ENCODE assay signal across 8 cellular contexts in genomic region chr5:69334793-69335268, GRCh38. TPM values are rescaled to one million over a fixed set of nuclear protein-coding genes. Genes with fewer than 3 reads are reported as not detected.
A peak's percentile ranks its signal among the peaks of the same experiment; 100 is the strongest.
DNase-seq lines count a peak whose midpoint lies in the region; ATAC-seq and TF ChIP-seq lines count a peak whose summit lies in the region.

No MANE protein-coding gene starts in this region.

- no peaks in the 10 kb centered on the region for H3K27me3 Mint-ChIP-seq in T-helper 1 cell treated with Interleukin-12 subunit alpha and Interleukin-12 subunit beta and Interleukin-4 antibody, amounts not matched to agents 30 μg/mL and 1 μg/mL, for 36 hours (ENCODE audit: low read depth)

- H3K4me1 ChIP-seq in adipocyte (ENCODE audit: control insufficient read depth, insufficient read depth, low read length) = peaks cover 13% of the 10 kb centered on the region
- peaks cover 24% of the 10 kb centered on the region for H3K4me1 ChIP-seq in left ventricle myocardium inferior

- H3K27me3 ChIP-seq in adipocyte (replicated peaks; ENCODE audit: control insufficient read depth, insufficient read depth, low read length) = no peaks in the 10 kb centered on the region
- no peaks in the 10 kb centered on the region for H3K27me3 ChIP-seq in left ventricle myocardium inferior (ENCODE audit: low read depth)

- H3K36me3 ChIP-seq in adipocyte (ENCODE audit: control insufficient read depth, insufficient read depth, low read length, severe bottlenecking) (no peaks in the 10 kb centered on the region), left ventricle myocardium inferior (no peaks in the 10 kb centered on the region)

- peaks cover 3% of the 10 kb centered on the region for H3K9me3 Mint-ChIP-seq in T-helper 1 cell treated with Interleukin-12 subunit alpha and Interleukin-12 subunit beta and Interleukin-4 antibody, amounts not matched to agents 30 μg/mL and 1 μg/mL, for 36 hours

- no peak for ATAC-seq in HG03432 (IDR thresholded peaks at IDR 0.05; ENCODE audit: unreplicated experiment)

- H3K4me3 ChIP-seq in adipocyte (ENCODE audit: low read length) = no peak overlapping the region
- peak overlapping the region; percentile 38 for H3K4me3 ChIP-seq in left ventricle myocardium inferior

- H3K9ac ChIP-seq in adipocyte (ENCODE audit: low read length) = no peak overlapping the region

- DNase-seq in DMS53 (lab: John Stamatoyannopoulos, UW) (peak; percentile 95), H4 (ENCODE audit: low spot score) (peak; percentile 67), NCI-H1092 treated with DMSO at 0.1 percent for 48 hours (lab: John Stamatoyannopoulos, UW) (peak; percentile 64), adipocyte (ENCODE audit: low read depth) (peak; percentile 91), left ventricle myocardium inferior (peak; percentile 88), renal cortical epithelial cell (ENCODE audit: low read depth) (peak; percentile 61)

- intact Hi-C loops in left ventricle myocardium inferior (cut with micrococcal nuclease) = no loop called here

- H3K4me1 Mint-ChIP-seq in T-helper 1 cell treated with Interleukin-12 subunit alpha and Interleukin-12 subunit beta and Interleukin-4 antibody, amounts not matched to agents 30 μg/mL and 1 μg/mL, for 36 hours (ENCODE audit: low read depth) = peaks cover 14% of the 10 kb centered on the region

- peak overlapping the region; percentile 28 for H3K27ac Mint-ChIP-seq in T-helper 1 cell treated with Interleukin-12 subunit alpha and Interleukin-12 subunit beta and Interleukin-4 antibody, amounts not matched to agents 30 μg/mL and 1 μg/mL, for 36 hours

- H3K27ac ChIP-seq in left ventricle myocardium inferior (replicated peaks) = peak overlapping the region; percentile 58

- H3K9me3 ChIP-seq in adipocyte (ENCODE audit: control insufficient read depth, low read length) = no peaks in the 10 kb centered on the region
- H3K9me3 ChIP-seq in left ventricle myocardium inferior (replicated peaks) = no peaks in the 10 kb centered on the region

- peak; percentile 86 for TF ChIP-seq CTCF in left ventricle myocardium inferior (IDR thresholded peaks at IDR 0.05; ENCODE audit: borderline replicate concordance)

- H3K4me3 Mint-ChIP-seq in T-helper 1 cell treated with Interleukin-12 subunit alpha and Interleukin-12 subunit beta and Interleukin-4 antibody, amounts not matched to agents 30 μg/mL and 1 μg/mL, for 36 hours = no peak overlapping the region

- H3K36me3 Mint-ChIP-seq in T-helper 1 cell treated with Interleukin-12 subunit alpha and Interleukin-12 subunit beta and Interleukin-4 antibody, amounts not matched to agents 30 μg/mL and 1 μg/mL, for 36 hours (ENCODE audit: low read depth) = peaks cover 4% of the 10 kb centered on the region

RNA-seq across cellular contexts. Expression of gene CCDC125, which starts 2.2 kb away (rescaled TPM):
- total RNA-seq in H4 (2014; rRNA removed; shearing (Covaris generic)) = 0.64 and 4.0 TPM in 2 replicates
- 2.4 TPM for total RNA-seq in left ventricle myocardium inferior
- 9.0 and 14.0 TPM in 2 replicates for total RNA-seq in renal cortical epithelial cell

RNA-seq across cellular contexts. Expression of gene AK6, which starts 34.5 kb away (rescaled TPM):
- 27.3 and 37.3 TPM in 2 replicates for total RNA-seq in H4 (2014; rRNA removed; shearing (Covaris generic))
- total RNA-seq in left ventricle myocardium inferior = 39.4 TPM
- total RNA-seq in renal cortical epithelial cell = 33.0 and 63.8 TPM in 2 replicates

RNA-seq across cellular contexts. Expression of gene TAF9, which starts 34.5 kb away (rescaled TPM):
- total RNA-seq in H4 (2014; rRNA removed; shearing (Covaris generic)) = 149 and 164 TPM in 2 replicates
- 32.2 TPM for total RNA-seq in left ventricle myocardium inferior
- total RNA-seq in renal cortical epithelial cell = 71.3 and 83.7 TPM in 2 replicates

RNA-seq across cellular contexts. Expression of gene RAD17, which starts 34.8 kb away (rescaled TPM):
- total RNA-seq in H4 (2014; rRNA removed; shearing (Covaris generic)) = 14.8 and 17.6 TPM in 2 replicates
- total RNA-seq in left ventricle myocardium inferior (19.4 TPM), renal cortical epithelial cell (26.0 and 29.5 TPM in 2 replicates)
